Comparison of ENCODE assay signal across 13 cellular contexts in genomic region chr5:40826778-40827478, GRCh38. TPM values are rescaled to one million over a fixed set of nuclear protein-coding genes. Genes with fewer than 3 reads are reported as not detected.
A peak's percentile ranks its signal among the peaks of the same experiment; 100 is the strongest.
DNase-seq lines count a peak whose midpoint lies in the region; ATAC-seq and TF ChIP-seq lines count a peak whose summit lies in the region.
"Had no signal": no experiment of that assay in that cellular context is flagged by ENCODE, and none has a peak within 500 bp of the region (broad histone marks: within the 10 kb centered on the region; RNA-seq: fewer than 3 reads in every experiment).

No MANE protein-coding gene starts in this region.

- H3K36me3 ChIP-seq in cardiac muscle cell (peaks cover 59% of the 10 kb centered on the region), left ventricle myocardium inferior (peaks cover 61% of the 10 kb centered on the region), thyroid gland (peaks cover 34 to 40% of the 10 kb centered on the region in 2 donors), gastroesophageal sphincter (peaks cover 0 to 56% of the 10 kb centered on the region in 2 donors), testis (ENCODE audit: low read depth, missing control alignments) (no peaks in the 10 kb centered on the region)

- intact Hi-C loops in left ventricle myocardium inferior (cut with micrococcal nuclease) (no loop called here), thyroid gland (cut with DNase I) (no loop called here), testis (cut with DNase I; ENCODE audit: low total_unique reads) (no loop called here)

- H3K4me1 Mint-ChIP-seq in activated T-helper 17 cell treated with anti-CD3 and anti-CD28 coated beads, Interleukin-2, amount 50 U/mL, for 72 hours: peaks cover 26% of the 10 kb centered on the region

- ATAC-seq in activated T-helper 17 cell treated with anti-CD3 and anti-CD28 coated beads, Interleukin-2, amount 50 U/mL, for 72 hours (replicated peaks): no peak
- ATAC-seq in gastroesophageal sphincter: no peak

- TF ChIP-seq EP300 in gastroesophageal sphincter (IDR thresholded peaks at IDR 0.05): no peak

- no peak overlapping the region for H3K4me3 Mint-ChIP-seq in activated T-helper 17 cell treated with anti-CD3 and anti-CD28 coated beads, Interleukin-2, amount 50 U/mL, for 72 hours

- peak overlapping the region; percentile 45 for H3K27ac Mint-ChIP-seq in activated T-helper 17 cell treated with anti-CD3 and anti-CD28 coated beads, Interleukin-2, amount 50 U/mL, for 72 hours

- H3K9me3 ChIP-seq in cardiac muscle cell (ENCODE audit: low read depth) (no peaks in the 10 kb centered on the region), left ventricle myocardium inferior (replicated peaks) (no peaks in the 10 kb centered on the region), thyroid gland (no peaks in the 10 kb centered on the region), gastroesophageal sphincter (no peaks in the 10 kb centered on the region), testis (no peaks in the 10 kb centered on the region)

- no peaks in the 10 kb centered on the region for H3K9me3 Mint-ChIP-seq in activated T-helper 17 cell treated with anti-CD3 and anti-CD28 coated beads, Interleukin-2, amount 50 U/mL, for 72 hours

- H3K4me1 ChIP-seq in cardiac muscle cell (ENCODE audit: low read depth) (no peaks in the 10 kb centered on the region), left ventricle myocardium inferior (no peaks in the 10 kb centered on the region), thyroid gland (no peaks in the 10 kb centered on the region), gastroesophageal sphincter (peaks cover 0 to under 1% (median 0%) of the 10 kb centered on the region in 3 donors), testis (no peaks in the 10 kb centered on the region)
- H3K4me1 ChIP-seq: parathyroid adenoma had no signal

- peak overlapping the region; percentile 61 for H3K27ac ChIP-seq in cardiac muscle cell
- H3K27ac ChIP-seq in left ventricle myocardium inferior (replicated peaks): no peak overlapping the region
- no peak overlapping the region for H3K27ac ChIP-seq in thyroid gland
- no peak overlapping the region for H3K27ac ChIP-seq in gastroesophageal sphincter
- no peak overlapping the region for H3K27ac ChIP-seq in testis
- H3K27ac ChIP-seq: parathyroid adenoma had no signal

- 84 to 87% methylated on average over 7 of the region's 7 CpGs for WGBS in thyroid gland, 2 donors
- 82 to 86% methylated on average over 6 of the region's 7 CpGs for WGBS in gastroesophageal sphincter (ENCODE audit: low coverage in 1 of 2), 2 donors
- WGBS in testis, 2 donors: 86 to 88% methylated on average over 7 of the region's 7 CpGs

- no peak for TF ChIP-seq POLR2A in thyroid gland (IDR thresholded peaks at IDR 0.05)
- TF ChIP-seq POLR2A in gastroesophageal sphincter (IDR thresholded peaks at IDR 0.05): no peak
- TF ChIP-seq POLR2A in testis (IDR thresholded peaks at IDR 0.05): no peak

- peaks cover 68% of the 10 kb centered on the region for H3K36me3 Mint-ChIP-seq in activated T-helper 17 cell treated with anti-CD3 and anti-CD28 coated beads, Interleukin-2, amount 50 U/mL, for 72 hours (ENCODE audit: low read depth)

- no peaks in the 10 kb centered on the region for H3K27me3 Mint-ChIP-seq in activated T-helper 17 cell treated with anti-CD3 and anti-CD28 coated beads, Interleukin-2, amount 50 U/mL, for 72 hours

- H3K27me3 ChIP-seq in cardiac muscle cell (no peaks in the 10 kb centered on the region), left ventricle myocardium inferior (ENCODE audit: low read depth) (no peaks in the 10 kb centered on the region), thyroid gland (no peaks in the 10 kb centered on the region), gastroesophageal sphincter (no peaks in the 10 kb centered on the region), testis (no peaks in the 10 kb centered on the region)

- no peak for DNase-seq in cardiac muscle cell (ENCODE audit: low read depth in 1 of 2, low spot score in 1 of 2)
- DNase-seq in left ventricle myocardium inferior: no peak
- DNase-seq in thyroid gland: peak; percentile 28 to 41
- DNase-seq in testis: no peak
- DNase-seq: activated effector memory CD4-positive, alpha-beta T cell treated with Interleukin-2 at 50 U/mL for 16 hours; dermis blood vessel endothelial cell; hippocampal formation; NCI-H1092 treated with DMSO at 0.1 percent for 48 hours; SHP77; T-helper 9 cell had no signal

- TF ChIP-seq CTCF in cardiac muscle cell (IDR thresholded peaks at IDR 0.05; ENCODE audit: low read depth, low read length) (no peak), left ventricle myocardium inferior (IDR thresholded peaks at IDR 0.05; ENCODE audit: borderline replicate concordance) (no peak), thyroid gland (IDR thresholded peaks at IDR 0.05) (no peak), gastroesophageal sphincter (IDR thresholded peaks at IDR 0.05) (no peak), testis (IDR thresholded peaks at IDR 0.05) (no peak)

- H3K4me3 ChIP-seq in cardiac muscle cell (no peak overlapping the region), left ventricle myocardium inferior (no peak overlapping the region), thyroid gland (replicated peaks in 1 of 3) (no peak overlapping the region), gastroesophageal sphincter (no peak overlapping the region), testis (no peak overlapping the region)

RNA-seq across cellular contexts. Expression of gene RPL37, which starts 8.1 kb away (rescaled TPM):
- total RNA-seq in cardiac muscle cell: 115 and 181 TPM in 2 replicates
- 473 and 553 TPM in 2 replicates for polyA plus RNA-seq in cardiac muscle cell
- total RNA-seq in left ventricle myocardium inferior: 624 TPM
- total RNA-seq in activated T-helper 17 cell treated with anti-CD3 and anti-CD28 coated beads, Interleukin-2, amount 50 U/mL, for 72 hours: 1,000 to 10,000 TPM; 1,599 to 2,067 TPM
- 100 to 1,000 TPM in 2 of 4 donors, 10 to 100 TPM in 2; 54.4 to 499 (median 123) TPM for total RNA-seq in thyroid gland
- total RNA-seq in gastroesophageal sphincter: 100 to 1,000 TPM in 2 of 4 donors, 10 to 100 TPM in 2; 64.0 to 132 (median 91.4) TPM
- total RNA-seq in testis: 100 to 1,000 TPM in 1 of 2 donors, 10 to 100 TPM in 1; 99.1 to 174 TPM
- polyA plus RNA-seq in testis (ENCODE audit: insufficient read depth, low read depth, low replicate concordance): 1,089 TPM

RNA-seq across cellular contexts. Expression of gene CARD6, which starts 14.2 kb away (rescaled TPM):
- total RNA-seq in cardiac muscle cell (0.11 and 0.12 TPM in 2 replicates), left ventricle myocardium inferior (6.1 TPM), thyroid gland (10 to 100 TPM; 15.9 to 32.1 (median 21.0) TPM), gastroesophageal sphincter (10 to 100 TPM in 1 of 4 donors, 1 to 10 TPM in 3; 4.8 to 13.6 (median 8.5) TPM), testis (1 to 10 TPM; 3.1 to 4.8 TPM)
- polyA plus RNA-seq in cardiac muscle cell (0.06 and 0.32 TPM in 2 replicates), testis (ENCODE audit: insufficient read depth, low read depth, low replicate concordance) (3.0 TPM)
- total RNA-seq in activated T-helper 17 cell treated with anti-CD3 and anti-CD28 coated beads, Interleukin-2, amount 50 U/mL, for 72 hours: 1 to 10 TPM; 3.6 to 4.8 TPM

RNA-seq across cellular contexts. Expression of gene PRKAA1, which starts 28.8 kb away (rescaled TPM):
- 21.5 and 26.1 TPM in 2 replicates for total RNA-seq in cardiac muscle cell
- 22.6 and 29.3 TPM in 2 replicates for polyA plus RNA-seq in cardiac muscle cell
- 38.5 TPM for total RNA-seq in left ventricle myocardium inferior
- total RNA-seq in activated T-helper 17 cell treated with anti-CD3 and anti-CD28 coated beads, Interleukin-2, amount 50 U/mL, for 72 hours: 10 to 100 TPM; 39.2 to 60.3 TPM
- 100 to 1,000 TPM in 3 of 4 donors, 10 to 100 TPM in 1; 83.1 to 134 (median 116) TPM for total RNA-seq in thyroid gland
- 100 to 1,000 TPM in 2 of 4 donors, 10 to 100 TPM in 2; 66.5 to 113 (median 97.9) TPM for total RNA-seq in gastroesophageal sphincter
- 10 to 100 TPM; 81.7 to 92.8 TPM for total RNA-seq in testis
- 144 TPM for polyA plus RNA-seq in testis (ENCODE audit: insufficient read depth, low read depth, low replicate concordance)

Comparison
In these comparisons a context has a peak if more than half of its experiments do, and no peak if none do; other contexts are left out.
1. DNase-seq: peak in thyroid gland (2 of 2); none in cardiac muscle cell (0 of 2), left ventricle myocardium inferior (single experiment) and testis (single experiment).